ENCODE assay signal across 15 cellular contexts in genomic region chr4:125482822-125483221, GRCh38.
DNase-seq lines count a peak whose midpoint lies in the region; ATAC-seq and TF ChIP-seq lines count a peak whose summit lies in the region.
"Had no signal": no experiment of that assay in that cellular context is flagged by ENCODE, and none has a peak within 500 bp of the region (broad histone marks: within the 10 kb centered on the region; RNA-seq: fewer than 3 reads in every experiment).

No MANE protein-coding gene starts in this region.

- ATAC-seq in SK-N-SH treated with all-trans-retinoic acid at 6 μM for 48 hours (peak; percentile 40), GM18502 (IDR thresholded peaks at IDR 0.05; ENCODE audit: poor library complexity, unreplicated experiment) (no peak)
- ATAC-seq: HepG2 had no signal

- no peak overlapping the region for H3K4me3 ChIP-seq in retinal pigment epithelial cell (ENCODE audit: low read length)
- H3K4me3 ChIP-seq: HAP-1 had no signal

- TF ChIP-seq CTCF in LNCAP (IDR thresholded peaks at IDR 0.05) (peak; percentile 39), retinal pigment epithelial cell (conservative IDR thresholded peaks at IDR 0.05; ENCODE audit: low read depth, low read length) (peak; percentile 16)

- DNase-seq in left kidney (ENCODE audit: low read depth, low spot score), result peak; percentile 6
- no peak for DNase-seq in retinal pigment epithelial cell (ENCODE audit: low read depth)
- no peak for DNase-seq in stimulated activated CD4-positive, alpha-beta T cell treated with anti-CD3 and anti-CD28 coated beads, Interleukin-4, amount 100 ng/mL, for 24 hours
- no peak for DNase-seq in SIG-M5 treated with dmso at 0.1 percent for 504 hours (lab: John Stamatoyannopoulos, UW; ENCODE audit: unreplicated experiment)
- DNase-seq in T-helper 1 cell, result no peak
- DNase-seq: AML-193; CD4-positive, alpha-beta memory T cell; DMS79 treated with DMSO at 0.1 percent for 48 hours; GF-D8; KBM-7 had no signal

TF ChIP-seq in SK-N-SH treated with all-trans-retinoic acid at 6 μM for 48 hours, 23 proteins besides CTCF, POLR2A, EP300 and RAD21:
- TF ChIP-seq PPARA (CRISPR knock-in tag; IDR thresholded peaks at IDR 0.05; ENCODE audit: borderline replicate concordance), result no peak
- no peak for TF ChIP-seq BACH2 (CRISPR knock-in tag; IDR thresholded peaks at IDR 0.05; ENCODE audit: borderline replicate concordance)
- no peak for TF ChIP-seq ISL1 (CRISPR knock-in tag; IDR thresholded peaks at IDR 0.05)
- TF ChIP-seq ZFP3 (CRISPR knock-in tag; IDR thresholded peaks at IDR 0.05), result no peak
- no peak for TF ChIP-seq SNAI2 (CRISPR knock-in tag; IDR thresholded peaks at IDR 0.05)
- TF ChIP-seq, protein P1, sequence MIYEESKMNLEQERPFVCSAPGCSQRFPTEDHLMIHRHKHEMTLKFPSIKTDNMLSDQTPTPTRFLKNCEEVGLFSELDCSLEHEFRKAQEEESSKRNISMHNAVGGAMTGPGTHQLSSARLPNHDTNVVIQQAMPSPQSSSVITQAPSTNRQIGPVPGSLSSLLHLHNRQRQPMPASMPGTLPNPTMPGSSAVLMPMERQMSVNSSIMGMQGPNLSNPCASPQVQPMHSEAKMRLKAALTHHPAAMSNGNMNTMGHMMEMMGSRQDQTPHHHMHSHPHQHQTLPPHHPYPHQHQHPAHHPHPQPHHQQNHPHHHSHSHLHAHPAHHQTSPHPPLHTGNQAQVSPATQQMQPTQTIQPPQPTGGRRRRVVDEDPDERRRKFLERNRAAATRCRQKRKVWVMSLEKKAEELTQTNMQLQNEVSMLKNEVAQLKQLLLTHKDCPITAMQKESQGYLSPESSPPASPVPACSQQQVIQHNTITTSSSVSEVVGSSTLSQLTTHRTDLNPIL (CRISPR knock-in tag; IDR thresholded peaks at IDR 0.05; ENCODE audit: low read depth), result no peak
- no peak for TF ChIP-seq OSR1 (CRISPR knock-in tag; IDR thresholded peaks at IDR 0.05)
- TF ChIP-seq CSDC2 (CRISPR knock-in tag; IDR thresholded peaks at IDR 0.05), result no peak
- no peak for TF ChIP-seq POU6F1 (CRISPR knock-in tag; IDR thresholded peaks at IDR 0.05; ENCODE audit: borderline replicate concordance, low read depth)
- TF ChIP-seq ZNF8 (CRISPR knock-in tag; IDR thresholded peaks at IDR 0.05), result no peak
- no peak for TF ChIP-seq ZFP30 (CRISPR knock-in tag; IDR thresholded peaks at IDR 0.05)
- no peak for TF ChIP-seq TSHZ2 (CRISPR knock-in tag; IDR thresholded peaks at IDR 0.05)
- no peak for TF ChIP-seq GLIS3 (CRISPR knock-in tag; IDR thresholded peaks at IDR 0.05)
